In the genomic region with DNA sequence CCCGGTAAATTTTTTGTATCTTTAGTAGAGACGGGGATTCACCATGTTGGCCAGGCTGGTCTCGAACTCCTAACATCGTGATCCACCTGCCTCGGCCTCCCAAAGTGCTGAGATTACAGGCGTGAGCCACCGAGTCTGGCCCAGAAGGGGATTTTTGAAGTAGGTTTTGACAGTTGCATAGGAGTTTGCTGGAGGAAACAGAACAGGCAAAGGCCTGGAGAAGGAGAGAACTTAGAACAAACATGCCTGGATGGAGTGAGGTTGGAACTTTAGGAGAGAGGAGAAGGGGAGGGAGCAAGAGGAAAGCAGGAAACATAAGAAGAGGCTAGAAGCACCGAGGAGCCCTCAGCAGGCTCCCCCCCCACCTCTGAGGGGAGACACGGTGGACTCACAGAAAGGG, we compare ENCODE assay signal across 3 cellular contexts.
TF ChIP-seq lines count a peak whose summit lies in the region.

No MANE protein-coding gene starts in this region.

TF ChIP-seq in SK-N-SH treated with all-trans-retinoic acid at 6 μM for 48 hours, 23 proteins besides CTCF, POLR2A, EP300 and RAD21:
- TF ChIP-seq ZNF8 (CRISPR knock-in tag; IDR thresholded peaks at IDR 0.05) (no peak), TSHZ2 (CRISPR knock-in tag; IDR thresholded peaks at IDR 0.05) (no peak), ZFP30 (CRISPR knock-in tag; IDR thresholded peaks at IDR 0.05) (no peak), ZC3H10 (CRISPR knock-in tag; IDR thresholded peaks at IDR 0.05) (no peak), RARB (CRISPR knock-in tag; IDR thresholded peaks at IDR 0.05) (no peak), ZFP3 (CRISPR knock-in tag; IDR thresholded peaks at IDR 0.05) (peak; percentile 96), ARNTL (CRISPR knock-in tag; IDR thresholded peaks at IDR 0.05; ENCODE audit: borderline replicate concordance, low read depth) (no peak)
- TF ChIP-seq, protein P1, sequence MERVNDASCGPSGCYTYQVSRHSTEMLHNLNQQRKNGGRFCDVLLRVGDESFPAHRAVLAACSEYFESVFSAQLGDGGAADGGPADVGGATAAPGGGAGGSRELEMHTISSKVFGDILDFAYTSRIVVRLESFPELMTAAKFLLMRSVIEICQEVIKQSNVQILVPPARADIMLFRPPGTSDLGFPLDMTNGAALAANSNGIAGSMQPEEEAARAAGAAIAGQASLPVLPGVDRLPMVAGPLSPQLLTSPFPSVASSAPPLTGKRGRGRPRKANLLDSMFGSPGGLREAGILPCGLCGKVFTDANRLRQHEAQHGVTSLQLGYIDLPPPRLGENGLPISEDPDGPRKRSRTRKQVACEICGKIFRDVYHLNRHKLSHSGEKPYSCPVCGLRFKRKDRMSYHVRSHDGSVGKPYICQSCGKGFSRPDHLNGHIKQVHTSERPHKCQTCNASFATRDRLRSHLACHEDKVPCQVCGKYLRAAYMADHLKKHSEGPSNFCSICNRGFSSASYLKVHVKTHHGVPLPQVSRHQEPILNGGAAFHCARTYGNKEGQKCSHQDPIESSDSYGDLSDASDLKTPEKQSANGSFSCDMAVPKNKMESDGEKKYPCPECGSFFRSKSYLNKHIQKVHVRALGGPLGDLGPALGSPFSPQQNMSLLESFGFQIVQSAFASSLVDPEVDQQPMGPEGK (CRISPR knock-in tag; IDR thresholded peaks at IDR 0.05; ENCODE audit: borderline replicate concordance), result no peak

TF ChIP-seq in SK-N-SH, 30 proteins besides CTCF, POLR2A, EP300 and RAD21:
- TF ChIP-seq, protein P2, sequence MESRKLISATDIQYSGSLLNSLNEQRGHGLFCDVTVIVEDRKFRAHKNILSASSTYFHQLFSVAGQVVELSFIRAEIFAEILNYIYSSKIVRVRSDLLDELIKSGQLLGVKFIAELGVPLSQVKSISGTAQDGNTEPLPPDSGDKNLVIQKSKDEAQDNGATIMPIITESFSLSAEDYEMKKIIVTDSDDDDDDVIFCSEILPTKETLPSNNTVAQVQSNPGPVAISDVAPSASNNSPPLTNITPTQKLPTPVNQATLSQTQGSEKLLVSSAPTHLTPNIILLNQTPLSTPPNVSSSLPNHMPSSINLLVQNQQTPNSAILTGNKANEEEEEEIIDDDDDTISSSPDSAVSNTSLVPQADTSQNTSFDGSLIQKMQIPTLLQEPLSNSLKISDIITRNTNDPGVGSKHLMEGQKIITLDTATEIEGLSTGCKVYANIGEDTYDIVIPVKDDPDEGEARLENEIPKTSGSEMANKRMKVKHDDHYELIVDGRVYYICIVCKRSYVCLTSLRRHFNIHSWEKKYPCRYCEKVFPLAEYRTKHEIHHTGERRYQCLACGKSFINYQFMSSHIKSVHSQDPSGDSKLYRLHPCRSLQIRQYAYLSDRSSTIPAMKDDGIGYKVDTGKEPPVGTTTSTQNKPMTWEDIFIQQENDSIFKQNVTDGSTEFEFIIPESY (IDR thresholded peaks at IDR 0.05; ENCODE audit: borderline replicate concordance, low read depth), result no peak
- TF ChIP-seq MXI1 (IDR thresholded peaks at IDR 0.05; ENCODE audit: low read depth, low read length) (no peak), FOXJ3 (CRISPR knock-in tag; IDR thresholded peaks at IDR 0.05) (no peak), MAX (IDR thresholded peaks at IDR 0.05; ENCODE audit: low read depth) (no peak), GATA2 (CRISPR knock-in tag; IDR thresholded peaks at IDR 0.05) (no peak), MEF2A (IDR thresholded peaks at IDR 0.05; ENCODE audit: borderline replicate concordance, low read depth) (no peak), EZH2phosphoT487 (IDR thresholded peaks at IDR 0.05; ENCODE audit: borderline replicate concordance, low read depth) (no peak), GABPA (IDR thresholded peaks at IDR 0.05; ENCODE audit: low read depth) (no peak), SMC3 (IDR thresholded peaks at IDR 0.05; ENCODE audit: low read depth, low read length) (no peak), YY1 (IDR thresholded peaks at IDR 0.05; ENCODE audit: low read depth) (no peak), SIN3A (IDR thresholded peaks at IDR 0.05; ENCODE audit: borderline replicate concordance, low read depth, low read length) (no peak)

TF ChIP-seq in H1, 55 proteins besides CTCF, POLR2A, EP300 and RAD21:
- TF ChIP-seq GABPA (IDR thresholded peaks at IDR 0.05; ENCODE audit: borderline replicate concordance, insufficient read depth, low read length) (no peak), CREB1 (IDR thresholded peaks at IDR 0.05) (no peak), CTBP2 (IDR thresholded peaks at IDR 0.05; ENCODE audit: borderline replicate concordance, insufficient read depth, insufficient read length, low read length) (no peak), MAFK (IDR thresholded peaks at IDR 0.05; ENCODE audit: low read depth, low read length) (no peak), SP1 (IDR thresholded peaks at IDR 0.05; ENCODE audit: low read depth, low read length) (no peak), JUND (IDR thresholded peaks at IDR 0.05; ENCODE audit: low read length) (no peak), KDM4A (IDR thresholded peaks at IDR 0.05; ENCODE audit: low read depth, low read length, severe bottlenecking) (no peak), CHD1 (IDR thresholded peaks at IDR 0.05; ENCODE audit: low read depth, low read length) (no peak)
TF ChIP-seq in H1: peak in this region for 0.
